23 cellular contexts compared by ENCODE assay signal in the genomic region with DNA sequence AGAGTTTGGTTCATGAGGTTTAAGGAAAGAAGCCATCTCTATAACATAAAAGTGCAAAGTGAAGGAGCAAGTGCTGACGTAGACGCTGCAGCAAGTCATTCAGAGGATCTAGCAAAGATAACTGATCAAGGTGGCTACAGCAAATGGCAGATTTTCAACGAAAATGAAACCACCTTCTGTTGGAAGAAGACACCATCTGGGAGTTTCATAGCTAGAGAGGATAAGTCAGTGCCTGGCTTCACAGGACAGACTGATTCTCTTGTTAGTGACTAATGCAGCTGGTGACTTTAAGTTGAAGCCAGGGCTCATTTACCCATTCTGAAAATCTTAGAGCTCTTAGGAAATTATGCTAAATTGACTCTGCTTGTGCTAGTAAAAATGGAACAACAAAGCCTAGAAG. TPM values are rescaled to one million over a fixed set of nuclear protein-coding genes. Genes with fewer than 3 reads are reported as not detected.
DNase-seq lines count a peak whose midpoint lies in the region; ATAC-seq lines count a peak whose summit lies in the region.
"Had no signal": no experiment of that assay in that cellular context is flagged by ENCODE, and none has a peak within 500 bp of the region (broad histone marks: within the 10 kb centered on the region; RNA-seq: fewer than 3 reads in every experiment).

No MANE protein-coding gene starts in this region.

- H3K36me3 Mint-ChIP-seq in activated naive CD4-positive, alpha-beta T cell treated with anti-CD3 and anti-CD28 coated beads, Interleukin-2, amount 50 U/mL, for 72 hours = peaks cover 0 to 14% of the 10 kb centered on the region in 2 donors

- peak; percentile 57 to 79 for ATAC-seq in activated naive CD4-positive, alpha-beta T cell treated with anti-CD3 and anti-CD28 coated beads, Interleukin-2, amount 50 U/mL, for 72 hours
- ATAC-seq in GM21390 (IDR thresholded peaks at IDR 0.05; ENCODE audit: unreplicated experiment) (peak; percentile 79), HG03280 (IDR thresholded peaks at IDR 0.05; ENCODE audit: unreplicated experiment) (peak; percentile 83), HG02763 (IDR thresholded peaks at IDR 0.05; ENCODE audit: unreplicated experiment) (no peak), GM21381 (IDR thresholded peaks at IDR 0.05; ENCODE audit: unreplicated experiment) (no peak)
- ATAC-seq: esophagus mucosa; naive thymus-derived CD4-positive, alpha-beta T cell; SK-N-SH treated with all-trans-retinoic acid at 6 μM for 48 hours had no signal

- no peak overlapping the region for H3K27ac Mint-ChIP-seq in activated naive CD4-positive, alpha-beta T cell treated with anti-CD3 and anti-CD28 coated beads, Interleukin-2, amount 50 U/mL, for 72 hours
- H3K27ac Mint-ChIP-seq: HFFc6; naive thymus-derived CD4-positive, alpha-beta T cell; progenitor cell of endocrine pancreas had no signal

- peaks cover 0 to 16% of the 10 kb centered on the region in 2 donors for H3K9me3 Mint-ChIP-seq in activated naive CD4-positive, alpha-beta T cell treated with anti-CD3 and anti-CD28 coated beads, Interleukin-2, amount 50 U/mL, for 72 hours
- H3K9me3 Mint-ChIP-seq: HFFc6 had no signal

- DNase-seq in activated naive CD4-positive, alpha-beta T cell treated with anti-CD3 and anti-CD28 coated beads, Interleukin-2, amount 50 U/mL, for 72 hours (ENCODE audit: low spot score in 2 of 2) = no peak
- no peak for DNase-seq in activated naive CD4-positive, alpha-beta T cell (lab: John Stamatoyannopoulos, UW)
- no peak for DNase-seq in cortex of kidney (lab: John Stamatoyannopoulos, UW)
- no peak for DNase-seq in NCI-H226
- DNase-seq: activated gamma-delta T cell treated with Interleukin-2 at 50 U/mL for 16 hours; Caco-2; glutamatergic neuron; HFFc6; naive thymus-derived CD4-positive, alpha-beta T cell; NCI-H82; Peyer's patch; spleen; stimulated activated naive CD4-positive, alpha-beta T cell treated with Interleukin-2 at 50 U/mL for 16 hours had no signal

RNA-seq across cellular contexts. Expression of a gene that starts 10.4 kb away (rescaled TPM):
- not detected for total RNA-seq in activated naive CD4-positive, alpha-beta T cell treated with anti-CD3 and anti-CD28 coated beads, Interleukin-2, amount 50 U/mL, for 72 hours
- total RNA-seq: Caco-2; dermis microvascular lymphatic vessel endothelial cell; G401; HFFc6; lung; naive thymus-derived CD4-positive, alpha-beta T cell; Peyer's patch; progenitor cell of endocrine pancreas; spleen had no signal

RNA-seq across cellular contexts. Expression of a gene that starts 24.2 kb away (rescaled TPM):
- total RNA-seq in activated naive CD4-positive, alpha-beta T cell treated with anti-CD3 and anti-CD28 coated beads, Interleukin-2, amount 50 U/mL, for 72 hours = 10 to 100 TPM; 10.2 to 14.6 TPM
- total RNA-seq: dermis microvascular lymphatic vessel endothelial cell, HFFc6 had no signal

Comparison
In these comparisons a context has a peak if more than half of its experiments do, and no peak if none do; other contexts are left out.
1. ATAC-seq: peak in activated naive CD4-positive, alpha-beta T cell treated with anti-CD3 and anti-CD28 coated beads, Interleukin-2, amount 50 U/mL, for 72 hours (2 of 2), GM21390 (single experiment) and HG03280 (single experiment); none in HG02763 (single experiment) and GM21381 (single experiment).